Comparison of ENCODE assay signal across 21 cellular contexts in genomic region chr6:131015192-131015591, GRCh38. TPM values are rescaled to one million over a fixed set of nuclear protein-coding genes. Genes with fewer than 3 reads are reported as not detected.
DNase-seq lines count a peak whose midpoint lies in the region; ATAC-seq, FAIRE-seq and TF ChIP-seq lines count a peak whose summit lies in the region.
"Had no signal": no experiment of that assay in that cellular context is flagged by ENCODE, and none has a peak within 500 bp of the region (broad histone marks: within the 10 kb centered on the region; RNA-seq: fewer than 3 reads in every experiment).

No MANE protein-coding gene starts in this region.

- no peak overlapping the region for H2AFZ ChIP-seq in endothelial cell of umbilical vein (ENCODE audit: low read depth, low read length)

- H3K36me3 ChIP-seq in heart left ventricle: no peaks in the 10 kb centered on the region
- H3K36me3 ChIP-seq in endothelial cell of umbilical vein (ENCODE audit: control insufficient read depth in 2 of 2, extremely low read depth in 1 of 2, insufficient read depth in 2 of 2, low read length in 2 of 2): no peaks in the 10 kb centered on the region
- H3K36me3 ChIP-seq in transverse colon: no peaks in the 10 kb centered on the region
- no peaks in the 10 kb centered on the region for H3K36me3 ChIP-seq in CD8-positive, alpha-beta T cell (ENCODE audit: insufficient read depth, low read length)

- H3K9ac ChIP-seq in endothelial cell of umbilical vein (replicated peaks; ENCODE audit: extremely low read depth, insufficient read depth, low read length): peak overlapping the region; percentile 20

- no TSS peak for BruUV-seq in endothelial cell of umbilical vein (replicated peaks; lab: Mats Ljungman, UMichigan)

- H3K9me3 Mint-ChIP-seq in nephron progenitor cell: peaks cover 7% of the 10 kb centered on the region
- H3K9me3 Mint-ChIP-seq in CD8-positive, alpha-beta T cell: no peaks in the 10 kb centered on the region
- H3K9me3 Mint-ChIP-seq: activated naive CD8-positive, alpha-beta T cell treated with anti-CD3 and anti-CD28 coated beads, Interleukin-2, amount 50 U/mL, for 24 hours; immature natural killer cell; stimulated activated effector memory CD8-positive, alpha-beta T cell treated with anti-CD3 and anti-CD28 coated beads, Interleukin-12 subunit alpha, Interleukin-12 subunit beta, amount 100 ng/mL, for 72 hours had no signal

- CTCF ChIA-PET in endothelial cell of umbilical vein (lab: Charles Lee): interaction anchor here (1.0 to 1.3 kb wide), 3 partner anchors 18 to 101 kb away, joined by 3 read pairs; no protein-coding TSS in a partner anchor
- CTCF ChIA-PET in CD8-positive, alpha-beta T cell (lab: Charles Lee): no interaction called here

- no peaks in the 10 kb centered on the region for H3K9me1 ChIP-seq in endothelial cell of umbilical vein (replicated peaks; ENCODE audit: control insufficient read depth, extremely low read depth, insufficient read depth, low read length)

- H3K4me3 ChIP-seq in heart left ventricle (no peak overlapping the region), endothelial cell of umbilical vein (replicated peaks in 1 of 3; ENCODE audit: insufficient read depth in 1 of 3, low read depth in 1 of 3, low read length in 3 of 3) (no peak overlapping the region), transverse colon (no peak overlapping the region)
- H3K4me3 ChIP-seq in CD8-positive, alpha-beta T cell (ENCODE audit: low read depth, low read length): no peak overlapping the region

- no peaks in the 10 kb centered on the region for H3K27me3 ChIP-seq in heart left ventricle
- no peaks in the 10 kb centered on the region for H3K27me3 ChIP-seq in endothelial cell of umbilical vein (ENCODE audit: control insufficient read depth in 2 of 2, insufficient read depth in 2 of 2, low read length in 2 of 2)
- H3K27me3 ChIP-seq in transverse colon: no peaks in the 10 kb centered on the region
- H3K27me3 ChIP-seq in CD8-positive, alpha-beta T cell (ENCODE audit: insufficient read depth, low read length): no peaks in the 10 kb centered on the region

- ATAC-seq in heart left ventricle: no peak
- ATAC-seq in Right ventricle myocardium inferior: no peak
- ATAC-seq in GM21447 (IDR thresholded peaks at IDR 0.05; ENCODE audit: unreplicated experiment): no peak
- ATAC-seq in CD8-positive, alpha-beta T cell: no peak
- ATAC-seq: activated naive CD8-positive, alpha-beta T cell treated with anti-CD3 and anti-CD28 coated beads, Interleukin-2, amount 50 U/mL, for 24 hours; stimulated activated effector memory CD8-positive, alpha-beta T cell treated with anti-CD3 and anti-CD28 coated beads, Interleukin-12 subunit alpha, Interleukin-12 subunit beta, amount 100 ng/mL, for 72 hours had no signal

- H3K27ac ChIP-seq in heart left ventricle: peak overlapping the region; percentile 4 to 63 (median 48)
- peak overlapping the region; percentile 42 for H3K27ac ChIP-seq in endothelial cell of umbilical vein (ENCODE audit: insufficient read depth, low read depth, low read length)
- peak overlapping the region; percentile 19 to 55 (median 34) for H3K27ac ChIP-seq in transverse colon
- no peak overlapping the region for H3K27ac ChIP-seq in CD8-positive, alpha-beta T cell (ENCODE audit: low read depth, low read length)

- TF ChIP-seq CTCF in heart left ventricle (IDR thresholded peaks at IDR 0.05): no peak
- no peak for TF ChIP-seq CTCF in endothelial cell of umbilical vein (IDR thresholded peaks at IDR 0.05; ENCODE audit: extremely low read depth in 1 of 2, insufficient read depth in 1 of 2, low read depth in 1 of 2, low read length in 2 of 2)
- no peak for TF ChIP-seq CTCF in nephron progenitor cell (IDR thresholded peaks at IDR 0.05)
- no peak for TF ChIP-seq CTCF in transverse colon (IDR thresholded peaks at IDR 0.05)
- no peak for TF ChIP-seq CTCF in CD8-positive, alpha-beta T cell (IDR thresholded peaks at IDR 0.05)

- H3K9me3 ChIP-seq in heart left ventricle (no peaks in the 10 kb centered on the region), endothelial cell of umbilical vein (replicated peaks; ENCODE audit: control insufficient read depth, insufficient read depth, low read length) (no peaks in the 10 kb centered on the region), transverse colon (no peaks in the 10 kb centered on the region)
- no peaks in the 10 kb centered on the region for H3K9me3 ChIP-seq in CD8-positive, alpha-beta T cell (ENCODE audit: low read length)

- H3K36me3 Mint-ChIP-seq in nephron progenitor cell (ENCODE audit: low read depth): peaks cover 14% of the 10 kb centered on the region
- H3K36me3 Mint-ChIP-seq in CD8-positive, alpha-beta T cell: no peaks in the 10 kb centered on the region
- H3K36me3 Mint-ChIP-seq: immature natural killer cell; stimulated activated effector memory CD8-positive, alpha-beta T cell treated with anti-CD3 and anti-CD28 coated beads, Interleukin-12 subunit alpha, Interleukin-12 subunit beta, amount 100 ng/mL, for 72 hours had no signal

- POLR2A ChIA-PET in endothelial cell of umbilical vein (lab: Charles Lee): no interaction called here
- POLR2A ChIA-PET in CD8-positive, alpha-beta T cell (lab: Charles Lee): no interaction called here

- intact Hi-C loops in heart left ventricle (cut with DNase I): no loop called here
- intact Hi-C loops in Right ventricle myocardium inferior (cut with DNase I): no loop called here
- intact Hi-C loops in endothelial cell of umbilical vein (cut with micrococcal nuclease): no loop called here
- intact Hi-C loops in transverse colon (cut with DNase I; ENCODE audit: low total_unique reads): no loop called here
- intact Hi-C loops in CD8-positive, alpha-beta T cell (cut with DNase I, micrococcal nuclease): no loop called here

- H3K27me3 Mint-ChIP-seq in nephron progenitor cell (ENCODE audit: low read depth, poor library complexity): no peaks in the 10 kb centered on the region
- no peaks in the 10 kb centered on the region for H3K27me3 Mint-ChIP-seq in CD8-positive, alpha-beta T cell (ENCODE audit: low read depth)
- H3K27me3 Mint-ChIP-seq: activated naive CD8-positive, alpha-beta T cell treated with anti-CD3 and anti-CD28 coated beads, Interleukin-2, amount 50 U/mL, for 24 hours had no signal

- peaks cover 66% of the 10 kb centered on the region for H3K79me2 ChIP-seq in endothelial cell of umbilical vein (ENCODE audit: control insufficient read depth, insufficient read depth, low read length)

- 29 to 43% (median 32%) methylated on average over 4 of the region's 4 CpGs for whole genome bisulfite sequencing in heart left ventricle, 4 donors
- 34 to 46% methylated on average over 4 of the region's 4 CpGs for WGBS in transverse colon (ENCODE audit: low coverage in 1 of 2), 2 donors

- no peak for TF ChIP-seq EP300 in transverse colon (IDR thresholded peaks at IDR 0.05; ENCODE audit: low read depth)

- TF ChIP-seq POLR2A in heart left ventricle (IDR thresholded peaks at IDR 0.05) (no peak), endothelial cell of umbilical vein (IDR thresholded peaks at IDR 0.05; ENCODE audit: low read depth, low read length) (no peak), transverse colon (IDR thresholded peaks at IDR 0.05) (no peak)

- no peak for DNase-seq in heart left ventricle
- DNase-seq in Right ventricle myocardium inferior (ENCODE audit: missing footprints): no peak
- peak; percentile 60 for DNase-seq in endothelial cell of umbilical vein (ENCODE audit: low read depth, low spot score)
- DNase-seq in nephron progenitor cell: no peak
- DNase-seq in transverse colon: no peak
- no peak for DNase-seq in CD8-positive, alpha-beta T cell
- no peak for DNase-seq in COR-L47 (lab: John Stamatoyannopoulos, UW)
- DNase-seq: 8988T; activated CD4-positive, alpha-beta T cell treated with anti-CD3 and anti-CD28 coated beads, Interleukin-2, amount 50 U/mL, for 4 hours; activated naive CD8-positive, alpha-beta T cell treated with anti-CD3 and anti-CD28 coated beads, Interleukin-2, amount 50 U/mL, for 24 hours; C1 segment of cervical spinal cord; cerebellar nuclear complex; DMS53; immature natural killer cell; KBM-7; NCI-H1092 treated with DMSO at 0.1 percent for 48 hours; PC-3; small intestine had no signal

- H3K4me3 Mint-ChIP-seq in nephron progenitor cell: no peak overlapping the region
- H3K4me3 Mint-ChIP-seq in CD8-positive, alpha-beta T cell: no peak overlapping the region
- H3K4me3 Mint-ChIP-seq: activated naive CD8-positive, alpha-beta T cell treated with anti-CD3 and anti-CD28 coated beads, Interleukin-2, amount 50 U/mL, for 24 hours; immature natural killer cell; stimulated activated effector memory CD8-positive, alpha-beta T cell treated with anti-CD3 and anti-CD28 coated beads, Interleukin-12 subunit alpha, Interleukin-12 subunit beta, amount 100 ng/mL, for 72 hours had no signal

- no peaks in the 10 kb centered on the region for H4K20me1 ChIP-seq in endothelial cell of umbilical vein (replicated peaks; ENCODE audit: control insufficient read depth, extremely low read depth, insufficient read depth, low read length)

- H3K27ac Mint-ChIP-seq in nephron progenitor cell: peak overlapping the region; percentile 91
- H3K27ac Mint-ChIP-seq in CD8-positive, alpha-beta T cell: no peak overlapping the region
- H3K27ac Mint-ChIP-seq: activated naive CD8-positive, alpha-beta T cell treated with anti-CD3 and anti-CD28 coated beads, Interleukin-2, amount 50 U/mL, for 24 hours; immature natural killer cell; stimulated activated effector memory CD8-positive, alpha-beta T cell treated with anti-CD3 and anti-CD28 coated beads, Interleukin-12 subunit alpha, Interleukin-12 subunit beta, amount 100 ng/mL, for 72 hours had no signal

- H3K4me2 ChIP-seq in endothelial cell of umbilical vein (ENCODE audit: insufficient read depth, low read length): peak overlapping the region; percentile 48

- H3K4me1 Mint-ChIP-seq in nephron progenitor cell: peaks cover 37% of the 10 kb centered on the region
- H3K4me1 Mint-ChIP-seq in CD8-positive, alpha-beta T cell (ENCODE audit: low read depth): no peaks in the 10 kb centered on the region
- H3K4me1 Mint-ChIP-seq: activated naive CD8-positive, alpha-beta T cell treated with anti-CD3 and anti-CD28 coated beads, Interleukin-2, amount 50 U/mL, for 24 hours; immature natural killer cell; stimulated activated effector memory CD8-positive, alpha-beta T cell treated with anti-CD3 and anti-CD28 coated beads, Interleukin-12 subunit alpha, Interleukin-12 subunit beta, amount 100 ng/mL, for 72 hours had no signal

- dilution Hi-C loops in endothelial cell of umbilical vein (cut with MboI; ENCODE audit: extremely low pct_ligation_motif_present, low sequenced_read_pairs): no loop called here

- in situ Hi-C loops in transverse colon (cut with MboI; ENCODE audit: low pct_ligation_motif_present in 1 of 4, low pct_unique_long_range_greater_than_20kb in 1 of 4, low sequenced_read_pairs in 3 of 4): no loop called here

- FAIRE-seq in endothelial cell of umbilical vein (lab: Jason Lieb, UNC): no peak
- FAIRE-seq: small intestine, TTC549 had no signal

- H3K4me1 ChIP-seq in heart left ventricle: peaks cover 5 to 53% (median 27%) of the 10 kb centered on the region in 12 donors
- peaks cover 38% of the 10 kb centered on the region for H3K4me1 ChIP-seq in endothelial cell of umbilical vein (ENCODE audit: control insufficient read depth, extremely low read depth, insufficient read depth, low read length)
- H3K4me1 ChIP-seq in transverse colon: peaks cover 0 to 39% (median 12%) of the 10 kb centered on the region in 4 donors
- H3K4me1 ChIP-seq in CD8-positive, alpha-beta T cell (ENCODE audit: insufficient read depth, low read length): no peaks in the 10 kb centered on the region

RNA-seq across cellular contexts. Expression of gene EPB41L2, which starts 47.9 kb away (rescaled TPM):
- total RNA-seq in heart left ventricle (100 to 1,000 TPM in 1 of 9 donors, 10 to 100 TPM in 8; 41.0 to 115 (median 53.7) TPM), Right ventricle myocardium inferior (97.2 TPM), endothelial cell of umbilical vein (84.8 and 87.7 TPM in 2 replicates), transverse colon (100 to 1,000 TPM in 1 of 4 donors, 10 to 100 TPM in 3; 45.3 to 102 (median 61.9) TPM)
- polyA plus RNA-seq in heart left ventricle (10 to 100 TPM; 21.3 to 25.5 TPM), endothelial cell of umbilical vein (19.2 and 26.5 TPM in 2 replicates)
- 34.7 and 35.5 TPM in 2 replicates for polyA plus RNA-seq in endothelial cell of umbilical vein (2011; cell fraction: cytosol; rRNA removed)
- 191 and 235 TPM in 2 replicates for polyA plus RNA-seq in endothelial cell of umbilical vein (2011; cell fraction: nucleus; rRNA removed)
- polyA plus RNA-seq in endothelial cell of umbilical vein (2012): 57.9 and 112 TPM in 2 replicates
- polyA minus RNA-seq in endothelial cell of umbilical vein: 98.9 and 116 TPM in 2 replicates
- 12.1 TPM for polyA minus RNA-seq in endothelial cell of umbilical vein (2011; cell fraction: cytosol; rRNA and poly(A)+ RNA removed)
- 144 and 216 TPM in 2 replicates for polyA minus RNA-seq in endothelial cell of umbilical vein (2011; cell fraction: nucleus; rRNA and poly(A)+ RNA removed)
- total RNA-seq in CD8-positive, alpha-beta T cell: 10 to 100 TPM; 11.0 to 12.0 TPM
